ENCODE assay signal across 8 cellular contexts in genomic region chr19:1590641-1591397, GRCh38. TPM values are rescaled to one million over a fixed set of nuclear protein-coding genes. Genes with fewer than 3 reads are reported as not detected.
A peak's percentile ranks its signal among the peaks of the same experiment; 100 is the strongest.
DNase-seq lines count a peak whose midpoint lies in the region; TF ChIP-seq lines count a peak whose summit lies in the region.

No MANE protein-coding gene starts in this region.

- peaks cover 14% of the 10 kb centered on the region for H3K4me1 ChIP-seq in thymus (ENCODE audit: control insufficient read depth, insufficient read depth, low read length)

- H3K4me3 ChIP-seq in kidney epithelial cell (ENCODE audit: low read depth, low read length) (peak overlapping the region; percentile 94), thymus (ENCODE audit: low read length) (peak overlapping the region; percentile 91)

- peaks cover 3% of the 10 kb centered on the region for H3K36me3 Mint-ChIP-seq in activated naive CD8-positive, alpha-beta T cell

- DNase-seq in NCI-H82 (lab: John Stamatoyannopoulos, UW) (peak; percentile 52), NCI-H82 treated with DMSO at 0.1 percent for 48 hours (lab: John Stamatoyannopoulos, UW; ENCODE audit: unreplicated experiment) (no peak), MV-4-11 (lab: John Stamatoyannopoulos, UW) (peak; percentile 39), kidney epithelial cell (ENCODE audit: low read depth) (no peak), posterior vena cava (ENCODE audit: low spot score) (no peak), mucosa of gallbladder (ENCODE audit: low spot score) (no peak)

- H3K27ac ChIP-seq in thymus (ENCODE audit: low read depth): no peak overlapping the region

- H3K4me3 Mint-ChIP-seq in activated naive CD8-positive, alpha-beta T cell: peak overlapping the region; percentile 96

- H3K27me3 ChIP-seq in kidney epithelial cell (ENCODE audit: control insufficient read depth, insufficient read depth, low read length) (no peaks in the 10 kb centered on the region), thymus (ENCODE audit: control insufficient read depth, insufficient read depth) (no peaks in the 10 kb centered on the region)

- peak overlapping the region; percentile 93 for H3K27ac Mint-ChIP-seq in activated naive CD8-positive, alpha-beta T cell

- no peaks in the 10 kb centered on the region for H3K27me3 Mint-ChIP-seq in activated naive CD8-positive, alpha-beta T cell

- peak; percentile 59 for TF ChIP-seq CTCF in kidney epithelial cell (IDR thresholded peaks at IDR 0.05; ENCODE audit: insufficient read depth, low read length, poor library complexity, severe bottlenecking)

- no peaks in the 10 kb centered on the region for H3K9me3 ChIP-seq in thymus (ENCODE audit: control insufficient read depth)

- no peaks in the 10 kb centered on the region for H3K9me3 Mint-ChIP-seq in activated naive CD8-positive, alpha-beta T cell (ENCODE audit: low read depth)

- H3K36me3 ChIP-seq in kidney epithelial cell (ENCODE audit: control insufficient read depth, insufficient read depth, low read length) (no peaks in the 10 kb centered on the region), thymus (ENCODE audit: control insufficient read depth, insufficient read depth) (peaks cover 7% of the 10 kb centered on the region)

- intact Hi-C loops in posterior vena cava (cut with DNase I): no loop called here

- peaks cover 20% of the 10 kb centered on the region for H3K4me1 Mint-ChIP-seq in activated naive CD8-positive, alpha-beta T cell (ENCODE audit: low read depth)

- WGBS in thymus: 18% methylated on average over 10 of the region's 10 CpGs

RNA-seq across cellular contexts. Expression of gene MBD3, which starts 1.8 kb away (rescaled TPM):
- 118 and 130 TPM in 2 replicates for total RNA-seq in kidney epithelial cell
- 99.9 TPM for polyA plus RNA-seq in thymus
- 10 to 100 TPM; 44.2 to 53.6 TPM for total RNA-seq in posterior vena cava
- total RNA-seq in mucosa of gallbladder: 82.8 TPM

RNA-seq across cellular contexts. Expression of gene UQCR11, which starts 14.4 kb away (rescaled TPM):
- 77.8 and 84.6 TPM in 2 replicates for total RNA-seq in kidney epithelial cell
- polyA plus RNA-seq in thymus: 108 TPM
- total RNA-seq in posterior vena cava: 100 to 1,000 TPM; 197 to 252 TPM
- 254 TPM for total RNA-seq in mucosa of gallbladder

RNA-seq across cellular contexts. Expression of gene MEX3D, which starts 22.7 kb away (rescaled TPM):
- total RNA-seq in kidney epithelial cell (90.9 and 112 TPM in 2 replicates), posterior vena cava (10 to 100 TPM; 14.0 to 21.9 TPM), mucosa of gallbladder (58.6 TPM)
- 5.4 TPM for polyA plus RNA-seq in thymus

Comparison
In these comparisons a context has a peak if more than half of its experiments do, and no peak if none do; other contexts are left out.
1. DNase-seq: peak in NCI-H82 (single experiment) and MV-4-11 (single experiment); none in NCI-H82 treated with DMSO at 0.1 percent for 48 hours (single experiment), kidney epithelial cell (single experiment), posterior vena cava (single experiment) and mucosa of gallbladder (single experiment).